14 cellular contexts compared by ENCODE assay signal in the genomic region with DNA sequence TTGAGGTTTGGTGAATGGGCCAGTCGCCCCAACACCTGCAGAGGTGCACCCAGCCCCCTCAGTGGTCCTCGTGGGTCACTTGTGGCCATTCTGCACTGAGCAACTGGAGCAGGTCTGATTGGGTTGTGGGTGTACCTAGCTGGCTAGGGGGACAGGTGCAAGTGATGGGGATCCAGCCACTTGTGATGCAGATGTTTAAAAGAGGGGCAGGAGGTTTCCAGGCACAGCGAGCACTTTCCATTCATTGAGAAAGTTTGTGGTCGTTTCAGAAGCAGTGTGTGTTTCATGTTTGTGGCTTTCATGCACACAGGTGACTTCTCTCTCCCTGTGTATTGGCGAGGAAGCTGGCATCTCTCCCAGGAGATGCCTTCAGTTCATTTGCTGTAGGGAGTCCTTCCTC. TPM values are rescaled to one million over a fixed set of nuclear protein-coding genes. Genes with fewer than 3 reads are reported as not detected.
A peak's percentile ranks its signal among the peaks of the same experiment; 100 is the strongest.
DNase-seq lines count a peak whose midpoint lies in the region; ATAC-seq, FAIRE-seq and TF ChIP-seq lines count a peak whose summit lies in the region.
"Had no signal": no experiment of that assay in that cellular context is flagged by ENCODE, and none has a peak within 500 bp of the region (broad histone marks: within the 10 kb centered on the region; RNA-seq: fewer than 3 reads in every experiment).

No MANE protein-coding gene starts in this region.

- no peak overlapping the region for H3K27ac ChIP-seq in CD8-positive, alpha-beta T cell (ENCODE audit: low read depth, low read length)
- H3K27ac ChIP-seq: Peyer's patch had no signal

- intact Hi-C loops in CD8-positive, alpha-beta T cell (cut with DNase I, micrococcal nuclease), result loop anchor here in 1 of 2 experiments (10.0 kb wide), 1 partner anchor 416 kb away; the partner anchor contains the start of gene SLC25A42

- TF ChIP-seq CTCF in CD8-positive, alpha-beta T cell (IDR thresholded peaks at IDR 0.05), result no peak
- TF ChIP-seq CTCF in WTC11 (IDR thresholded peaks at IDR 0.05), result no peak

- peak overlapping the region; percentile 57 for H3K27ac Mint-ChIP-seq in CD8-positive, alpha-beta T cell
- H3K27ac Mint-ChIP-seq in WTC11, result peak overlapping the region; percentile 15; the same call in 1 of the 2 replicates
- H3K27ac Mint-ChIP-seq in naive thymus-derived CD8-positive, alpha-beta T cell, result peak overlapping the region; percentile 57 to 89 (median 78)
- H3K27ac Mint-ChIP-seq: HFFc6 had no signal

- H3K9me3 Mint-ChIP-seq in CD8-positive, alpha-beta T cell, result no peaks in the 10 kb centered on the region
- no peaks in the 10 kb centered on the region for H3K9me3 Mint-ChIP-seq in WTC11
- H3K9me3 Mint-ChIP-seq in naive thymus-derived CD8-positive, alpha-beta T cell, result no peaks in the 10 kb centered on the region
- H3K9me3 Mint-ChIP-seq: HFFc6 had no signal

- H3K9me3 ChIP-seq in CD8-positive, alpha-beta T cell (ENCODE audit: low read length), result no peaks in the 10 kb centered on the region
- H3K9me3 ChIP-seq: Peyer's patch had no signal

- no peak for ATAC-seq in CD8-positive, alpha-beta T cell
- ATAC-seq in WTC11, result no peak
- ATAC-seq in naive thymus-derived CD8-positive, alpha-beta T cell, result peak; percentile 48 to 67
- ATAC-seq in GM19023 (IDR thresholded peaks at IDR 0.05; ENCODE audit: unreplicated experiment), result no peak

- H3K4me3 Mint-ChIP-seq in CD8-positive, alpha-beta T cell, result no peak overlapping the region
- no peak overlapping the region for H3K4me3 Mint-ChIP-seq in WTC11
- H3K4me3 Mint-ChIP-seq in naive thymus-derived CD8-positive, alpha-beta T cell, result peak overlapping the region in 2 of 10 donors; percentile 18 to 62
- H3K4me3 Mint-ChIP-seq: HFFc6 had no signal

- H3K36me3 ChIP-seq in CD8-positive, alpha-beta T cell (ENCODE audit: insufficient read depth, low read length), result no peaks in the 10 kb centered on the region

- peaks cover 63% of the 10 kb centered on the region for H3K36me3 Mint-ChIP-seq in CD8-positive, alpha-beta T cell
- peaks cover 10% of the 10 kb centered on the region for H3K36me3 Mint-ChIP-seq in WTC11
- peaks cover 0 to 36% (median 3%) of the 10 kb centered on the region in 3 donors for H3K36me3 Mint-ChIP-seq in naive thymus-derived CD8-positive, alpha-beta T cell

- H3K4me1 Mint-ChIP-seq in CD8-positive, alpha-beta T cell (ENCODE audit: low read depth), result peaks cover 66% of the 10 kb centered on the region
- H3K4me1 Mint-ChIP-seq in WTC11, result peaks cover 49% of the 10 kb centered on the region
- peaks cover 36 to 87% (median 72%) of the 10 kb centered on the region in 4 donors for H3K4me1 Mint-ChIP-seq in naive thymus-derived CD8-positive, alpha-beta T cell

- H3K27me3 Mint-ChIP-seq in CD8-positive, alpha-beta T cell (ENCODE audit: low read depth), result no peaks in the 10 kb centered on the region
- H3K27me3 Mint-ChIP-seq in WTC11 (ENCODE audit: low read depth), result no peaks in the 10 kb centered on the region
- H3K27me3 Mint-ChIP-seq in naive thymus-derived CD8-positive, alpha-beta T cell, result no peaks in the 10 kb centered on the region

- CTCF ChIA-PET in CD8-positive, alpha-beta T cell (lab: Charles Lee), result interaction anchor here (1.1 to 2.6 kb wide), 3 partner anchors 10 to 119 kb away, joined by 3 to 11 read pairs (median 4); no protein-coding TSS in a partner anchor
- CTCF ChIA-PET in WTC11 (lab: Charles Lee), result no interaction called here

- no peak for DNase-seq in CD8-positive, alpha-beta T cell
- no peak for DNase-seq in GM19239 (ENCODE audit: insufficient read length, low spot score)
- no peak for DNase-seq in WTC11 (ENCODE audit: low spot score)
- no peak for DNase-seq in naive thymus-derived CD8-positive, alpha-beta T cell
- no peak for DNase-seq in kidney glomerular epithelial cell (lab: John Stamatoyannopoulos, UW)
- no peak for DNase-seq in NCI-H748 (lab: John Stamatoyannopoulos, UW; ENCODE audit: unreplicated experiment)
- DNase-seq in superior temporal gyrus (ENCODE audit: extremely low spot score), result no peak
- DNase-seq: HFFc6, KG1, NCI-H1417, NCI-H510A, occipital lobe, Peyer's patch had no signal

- POLR2A ChIA-PET in CD8-positive, alpha-beta T cell (lab: Charles Lee), result no interaction called here
- POLR2A ChIA-PET in WTC11 (lab: Charles Lee), result no interaction called here
- POLR2A ChIA-PET in naive thymus-derived CD8-positive, alpha-beta T cell (lab: Charles Lee), result no interaction called here

- peaks cover 38% of the 10 kb centered on the region for H3K4me1 ChIP-seq in CD8-positive, alpha-beta T cell (ENCODE audit: insufficient read depth, low read length)

- no peak overlapping the region for H3K4me3 ChIP-seq in CD8-positive, alpha-beta T cell (ENCODE audit: low read depth, low read length)
- H3K4me3 ChIP-seq: Peyer's patch had no signal

- peak; percentile 87 for FAIRE-seq in GM19239 (lab: Jason Lieb, UNC)

- no peaks in the 10 kb centered on the region for H3K27me3 ChIP-seq in CD8-positive, alpha-beta T cell (ENCODE audit: insufficient read depth, low read length)
- H3K27me3 ChIP-seq: Peyer's patch had no signal

TF ChIP-seq in WTC11, 78 proteins besides CTCF, POLR2A, EP300 and RAD21:
- TF ChIP-seq OVOL2 (CRISPR knock-in tag; IDR thresholded peaks at IDR 0.05; ENCODE audit: borderline replicate concordance), result no peak
- TF ChIP-seq SMAD3 (CRISPR knock-in tag; IDR thresholded peaks at IDR 0.05; ENCODE audit: borderline replicate concordance), result no peak
- TF ChIP-seq CREM (CRISPR knock-in tag; IDR thresholded peaks at IDR 0.05), result no peak
- no peak for TF ChIP-seq ZNF219 (CRISPR knock-in tag; IDR thresholded peaks at IDR 0.05; ENCODE audit: borderline replicate concordance)
TF ChIP-seq in WTC11: peak in this region for 0.

RNA-seq across cellular contexts. Expression of gene TSSK6, which starts 34.7 kb away (rescaled TPM):
- 1 to 10 TPM; 3.6 to 3.7 TPM for total RNA-seq in CD8-positive, alpha-beta T cell
- total RNA-seq in WTC11 (2021), result 4.7 to 7.8 TPM (median 7.7 TPM) in 3 replicates
- 10 to 100 TPM in 1 of 2 experiments, 1 to 10 TPM in 1; 9.3 to 10.8 TPM for total RNA-seq in naive thymus-derived CD8-positive, alpha-beta T cell
- 1 to 10 TPM in 2 of 3 donors, under 1 TPM in 1; 0.59 to 3.7 (median 3.1) TPM for polyA plus RNA-seq in naive thymus-derived CD8-positive, alpha-beta T cell

RNA-seq across cellular contexts. Expression of gene NDUFA13, which starts 35.3 kb away (rescaled TPM):
- 100 to 1,000 TPM; 151 to 166 TPM for total RNA-seq in CD8-positive, alpha-beta T cell
- total RNA-seq in WTC11 (2021), result 519 to 568 TPM (median 552 TPM) in 3 replicates
- 100 to 1,000 TPM; 177 to 180 TPM for total RNA-seq in naive thymus-derived CD8-positive, alpha-beta T cell
- 100 to 1,000 TPM; 329 to 360 (median 338) TPM for polyA plus RNA-seq in naive thymus-derived CD8-positive, alpha-beta T cell

RNA-seq across cellular contexts. Expression of gene YJEFN3, which starts 48.0 kb away (rescaled TPM):
- 1 to 10 TPM; 3.4 to 4.3 TPM for total RNA-seq in CD8-positive, alpha-beta T cell
- 10.2 to 11.9 TPM (median 11.1 TPM) in 3 replicates for total RNA-seq in WTC11 (2021)
- 10 to 100 TPM; 11.1 to 12.8 TPM for total RNA-seq in naive thymus-derived CD8-positive, alpha-beta T cell
- polyA plus RNA-seq in naive thymus-derived CD8-positive, alpha-beta T cell, result under 1 TPM in 2 of 3 donors, not detected in 1; 0.08 to 0.63 TPM

RNA-seq across cellular contexts. Expression of gene CILP2, which starts 57.4 kb away (rescaled TPM):
- under 1 TPM; 0.71 to 0.81 TPM for total RNA-seq in CD8-positive, alpha-beta T cell
- total RNA-seq in WTC11 (2021), result 7.9 to 10.6 TPM (median 10.1 TPM) in 3 replicates
- under 1 TPM; 0.31 to 0.41 TPM for total RNA-seq in naive thymus-derived CD8-positive, alpha-beta T cell
- polyA plus RNA-seq in naive thymus-derived CD8-positive, alpha-beta T cell, result under 1 TPM in 2 of 3 donors, not detected in 1; 0.56 to 0.64 TPM
- total RNA-seq: Peyer's patch had no signal

Comparison
In these comparisons a context has a peak if more than half of its experiments do, and no peak if none do; other contexts are left out.
1. ATAC-seq: peak in naive thymus-derived CD8-positive, alpha-beta T cell (2 of 2); none in CD8-positive, alpha-beta T cell (single experiment), WTC11 (single experiment) and GM19023 (single experiment).
2. H3K27ac Mint-ChIP-seq: peak in every context shown above with its lines; median percentile 78 in naive thymus-derived CD8-positive, alpha-beta T cell; 57 in CD8-positive, alpha-beta T cell; 15 in WTC11.